9 cellular contexts compared by ENCODE assay signal in the genomic region with DNA sequence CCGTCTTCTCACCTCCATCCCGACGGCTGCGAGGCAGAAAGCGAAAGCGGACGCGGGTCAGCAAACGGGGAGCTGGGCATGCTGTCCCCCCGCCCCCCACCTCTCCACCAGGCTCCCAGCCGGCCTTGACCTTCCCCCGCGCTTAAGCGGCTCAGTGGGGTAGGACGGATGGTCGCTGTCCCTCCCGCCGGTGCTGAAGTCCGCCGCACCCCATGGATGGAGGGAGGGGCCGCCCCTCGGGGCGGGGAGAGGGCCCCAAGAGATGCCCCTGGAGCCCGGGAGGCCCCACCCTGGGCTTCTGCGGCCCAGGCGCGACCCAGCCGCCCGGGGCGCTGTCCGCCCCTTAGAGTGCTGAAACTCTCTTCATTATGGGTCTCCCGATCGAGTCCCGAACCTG. TPM values are rescaled to one million over a fixed set of nuclear protein-coding genes. Genes with fewer than 3 reads are reported as not detected.
DNase-seq lines count a peak whose midpoint lies in the region; ATAC-seq and TF ChIP-seq lines count a peak whose summit lies in the region.
"Had no signal": no experiment of that assay in that cellular context is flagged by ENCODE, and none has a peak within 500 bp of the region (broad histone marks: within the 10 kb centered on the region; RNA-seq: fewer than 3 reads in every experiment).

A gene (minus strand): TSS at position 48 of the 397 bp plus-strand sequence. CDS start 188 bp downstream, outside the sequence.

- no peaks in the 10 kb centered on the region for H3K36me3 ChIP-seq in tibial nerve

- H3K4me3 ChIP-seq in fibroblast of the aortic adventitia (ENCODE audit: low read depth, low read length) (peak within 1 kb of the TSS; percentile 51), tibial nerve (peak within 1 kb of the TSS; percentile 7 to 55 (median 18))

- DNase-seq in AG20443 (ENCODE audit: low spot score) (peak; percentile 86), NAMALWA (ENCODE audit: low spot score) (peak; percentile 26), activated T-helper 1 cell treated with Interleukin-2 at 50 U/mL for 16 hours (ENCODE audit: low read depth) (peak; percentile 8), fibroblast of the aortic adventitia (ENCODE audit: low read depth) (peak; percentile 58), tibial nerve (ENCODE audit: low spot score in 2 of 2) (peak; percentile 30 to 35), NCI-H2171 (lab: John Stamatoyannopoulos, UW) (no peak)
- no peak for DNase-seq in natural killer cell treated with Interleukin-12 subunit alpha and Interleukin-12 subunit beta and Interleukin-15 and Interleukin-18, amount 100 ng/mL, for 72 hours (ENCODE audit: low spot score)

- no peak within 1 kb of the TSS for H3K4me3 Mint-ChIP-seq in natural killer cell treated with Interleukin-12 subunit alpha and Interleukin-12 subunit beta and Interleukin-15 and Interleukin-18, amount 100 ng/mL, for 72 hours

- peaks cover 0 to 55% of the 10 kb centered on the region in 2 donors for H3K27me3 ChIP-seq in tibial nerve

- TF ChIP-seq CTCF in fibroblast of the aortic adventitia (IDR thresholded peaks at IDR 0.05; ENCODE audit: insufficient read depth, low read length) (no peak), tibial nerve (IDR thresholded peaks at IDR 0.05) (peak in 2 of 5 experiments; percentile 25 to 32)

- H3K9me3 Mint-ChIP-seq in natural killer cell treated with Interleukin-12 subunit alpha and Interleukin-12 subunit beta and Interleukin-15 and Interleukin-18, amount 100 ng/mL, for 72 hours: no peaks in the 10 kb centered on the region

- peak within 1 kb of the TSS in 1 of 4 donors; percentile 16 for H3K27ac ChIP-seq in tibial nerve

- H3K4me1 ChIP-seq in tibial nerve: peaks cover 0 to 37% (median 8%) of the 10 kb centered on the region in 4 donors

- no peak within 1 kb of the TSS for H3K27ac Mint-ChIP-seq in natural killer cell treated with Interleukin-12 subunit alpha and Interleukin-12 subunit beta and Interleukin-15 and Interleukin-18, amount 100 ng/mL, for 72 hours

- H3K27me3 Mint-ChIP-seq in natural killer cell treated with Interleukin-12 subunit alpha and Interleukin-12 subunit beta and Interleukin-15 and Interleukin-18, amount 100 ng/mL, for 72 hours: peaks cover 49 to 66% of the 10 kb centered on the region in 2 donors

- TF ChIP-seq EP300 in tibial nerve (IDR thresholded peaks at IDR 0.05): no peak

- H3K36me3 Mint-ChIP-seq in natural killer cell treated with Interleukin-12 subunit alpha and Interleukin-12 subunit beta and Interleukin-15 and Interleukin-18, amount 100 ng/mL, for 72 hours: no peaks in the 10 kb centered on the region

- no peak for TF ChIP-seq POLR2A in tibial nerve (IDR thresholded peaks at IDR 0.05)

- no peaks in the 10 kb centered on the region for H3K9me3 ChIP-seq in tibial nerve

- peaks cover 6 to 7% of the 10 kb centered on the region in 2 donors for H3K4me1 Mint-ChIP-seq in natural killer cell treated with Interleukin-12 subunit alpha and Interleukin-12 subunit beta and Interleukin-15 and Interleukin-18, amount 100 ng/mL, for 72 hours (ENCODE audit: low read depth in 2 of 2)

- peak; percentile 39 to 68 for ATAC-seq in natural killer cell treated with Interleukin-12 subunit alpha and Interleukin-12 subunit beta and Interleukin-15 and Interleukin-18, amount 100 ng/mL, for 72 hours
- ATAC-seq in HG03378 (IDR thresholded peaks at IDR 0.05; ENCODE audit: unreplicated experiment): no peak

- 1 to 4% methylated on average over 15 to 31 of the region's 34 CpGs for WGBS in tibial nerve, 2 donors

RNA-seq across cellular contexts. Expression of the gene that starts here (rescaled TPM):
- total RNA-seq in fibroblast of the aortic adventitia (ENCODE audit: low replicate concordance) (0.27 and 0.41 TPM in 2 replicates), tibial nerve (10 to 100 TPM in 1 of 4 donors, 1 to 10 TPM in 3; 3.9 to 11.7 (median 6.7) TPM)
- not detected for total RNA-seq in natural killer cell treated with Interleukin-12 subunit alpha and Interleukin-12 subunit beta and Interleukin-15 and Interleukin-18, amount 100 ng/mL, for 72 hours
- total RNA-seq: bronchial epithelial cell had no signal

Comparison
In these comparisons a context has a peak if more than half of its experiments do, and no peak if none do; other contexts are left out.
1. Peak in DNase-seq and H3K4me3 ChIP-seq in fibroblast of the aortic adventitia; RNA of the gene not detected or under 1 TPM.
2. Peak in ATAC-seq in natural killer cell treated with Interleukin-12 subunit alpha and Interleukin-12 subunit beta and Interleukin-15 and Interleukin-18, amount 100 ng/mL, for 72 hours; RNA of the gene not detected or under 1 TPM.
3. DNase-seq: peak in AG20443 (single experiment), NAMALWA (single experiment), activated T-helper 1 cell treated with Interleukin-2 at 50 U/mL for 16 hours (single experiment) and tibial nerve (2 of 2); none in natural killer cell treated with Interleukin-12 subunit alpha and Interleukin-12 subunit beta and Interleukin-15 and Interleukin-18, amount 100 ng/mL, for 72 hours (single experiment) and NCI-H2171 (single experiment).